ENCODE assay signal across 20 cellular contexts in the genomic region with DNA sequence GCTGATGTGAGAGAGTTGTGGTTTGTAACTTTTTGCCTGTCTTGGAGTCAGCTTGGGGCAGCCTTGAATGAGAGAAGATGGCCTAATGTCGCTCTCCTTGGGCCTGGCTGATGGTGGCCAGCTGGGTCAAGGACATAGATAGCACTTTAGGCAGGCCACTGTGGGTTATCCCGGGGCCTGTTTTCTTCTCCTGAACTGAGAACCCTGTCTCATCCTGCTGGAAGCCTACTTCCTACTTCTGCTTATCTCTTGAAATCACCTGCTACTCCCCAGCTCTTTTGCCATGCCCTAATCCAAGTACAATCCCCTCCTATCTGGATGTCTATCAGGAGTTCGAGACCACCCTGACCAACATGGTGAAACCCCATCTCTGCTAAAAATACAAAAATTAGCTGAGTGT. TPM values are rescaled to one million over a fixed set of nuclear protein-coding genes. Genes with fewer than 3 reads are reported as not detected.
A peak's percentile ranks its signal among the peaks of the same experiment; 100 is the strongest.
DNase-seq lines count a peak whose midpoint lies in the region; ATAC-seq and TF ChIP-seq lines count a peak whose summit lies in the region.
"Had no signal": no experiment of that assay in that cellular context is flagged by ENCODE, and none has a peak within 500 bp of the region (broad histone marks: within the 10 kb centered on the region; RNA-seq: fewer than 3 reads in every experiment).

No MANE protein-coding gene starts in this region.

- H3K36me3 Mint-ChIP-seq in activated CD4-positive, alpha-beta T cell treated with anti-CD3 and anti-CD28 coated beads for 36 hours (ENCODE audit: low read depth): no peaks in the 10 kb centered on the region
- H3K36me3 Mint-ChIP-seq in activated naive CD4-positive, alpha-beta T cell treated with anti-CD3 and anti-CD28 coated beads, Interleukin-2, amount 50 U/mL, for 72 hours: peaks cover 0 to 18% of the 10 kb centered on the region in 2 donors
- peaks cover 7% of the 10 kb centered on the region for H3K36me3 Mint-ChIP-seq in activated CD4-positive, alpha-beta memory T cell treated with anti-CD3 and anti-CD28 coated beads, Interleukin-2, amount 10 ng/mL, durations not matched to agents 7 days and 5 days (ENCODE audit: low read depth)
- H3K36me3 Mint-ChIP-seq: CD8-positive, alpha-beta T cell had no signal

- TF ChIP-seq CTCF in sigmoid colon (IDR thresholded peaks at IDR 0.05): no peak
- no peak for TF ChIP-seq CTCF in ovary (IDR thresholded peaks at IDR 0.05)

- POLR2A ChIA-PET in activated CD4-positive, alpha-beta T cell treated with anti-CD3 and anti-CD28 coated beads for 36 hours (lab: Charles Lee): no interaction called here
- POLR2A ChIA-PET in activated CD4-positive, alpha-beta memory T cell treated with anti-CD3 and anti-CD28 coated beads, Interleukin-2, amount 10 ng/mL, durations not matched to agents 7 days and 5 days (lab: Charles Lee): interaction anchor here (1.3 to 2.9 kb wide), 6 partner anchors 11 to 546 kb away, joined by 3 to 31 read pairs (median 14); partner anchors contain the start of genes MORC2, OSBP2, SLC35E4 and TUG1

- H3K27ac Mint-ChIP-seq in activated CD4-positive, alpha-beta T cell treated with anti-CD3 and anti-CD28 coated beads for 36 hours: peak overlapping the region; percentile 49
- H3K27ac Mint-ChIP-seq in activated naive CD4-positive, alpha-beta T cell treated with anti-CD3 and anti-CD28 coated beads, Interleukin-2, amount 50 U/mL, for 72 hours: peak overlapping the region; percentile 71 to 91
- H3K27ac Mint-ChIP-seq in activated CD4-positive, alpha-beta memory T cell treated with anti-CD3 and anti-CD28 coated beads, Interleukin-2, amount 10 ng/mL, durations not matched to agents 7 days and 5 days: peak overlapping the region; percentile 90
- H3K27ac Mint-ChIP-seq: B cell; CD8-positive, alpha-beta T cell; GM23338 had no signal

- peaks cover 63% of the 10 kb centered on the region for H3K4me1 Mint-ChIP-seq in activated CD4-positive, alpha-beta T cell treated with anti-CD3 and anti-CD28 coated beads for 36 hours
- peaks cover 73% of the 10 kb centered on the region for H3K4me1 Mint-ChIP-seq in activated CD4-positive, alpha-beta memory T cell treated with anti-CD3 and anti-CD28 coated beads, Interleukin-2, amount 10 ng/mL, durations not matched to agents 7 days and 5 days

- H3K9me3 ChIP-seq in sigmoid colon: no peaks in the 10 kb centered on the region
- H3K9me3 ChIP-seq in ovary: no peaks in the 10 kb centered on the region

- no peak for ATAC-seq in activated CD4-positive, alpha-beta T cell treated with anti-CD3 and anti-CD28 coated beads for 36 hours
- no peak for ATAC-seq in activated naive CD4-positive, alpha-beta T cell treated with anti-CD3 and anti-CD28 coated beads, Interleukin-2, amount 50 U/mL, for 72 hours
- ATAC-seq: CD8-positive, alpha-beta T cell; GM23338; HCT116; PC-3 had no signal

- intact Hi-C loops in activated CD4-positive, alpha-beta T cell treated with anti-CD3 and anti-CD28 coated beads for 36 hours (cut with DNase I, micrococcal nuclease): loop anchor here in 1 of 2 experiments (5.0 kb wide), 2 partner anchors 322 to 548 kb away; partner anchors contain the start of gene PIK3IP1
- intact Hi-C loops in sigmoid colon (cut with DNase I) (no loop called here), ovary (cut with DNase I) (no loop called here)

- no peak for DNase-seq in activated CD4-positive, alpha-beta T cell treated with anti-CD3 and anti-CD28 coated beads for 36 hours
- DNase-seq in activated CD4-positive, alpha-beta T cell treated with anti-CD3 and anti-CD28 coated beads, Interleukin-2, amount 50 U/mL, for 48 hours: no peak
- DNase-seq in activated naive CD4-positive, alpha-beta T cell treated with anti-CD3 and anti-CD28 coated beads, Interleukin-2, amount 50 U/mL, for 72 hours (ENCODE audit: low spot score in 2 of 2): no peak
- DNase-seq in activated naive CD4-positive, alpha-beta T cell (lab: John Stamatoyannopoulos, UW): no peak
- no peak for DNase-seq in activated CD4-positive, alpha-beta memory T cell treated with anti-CD3 and anti-CD28 coated beads, Interleukin-2, amount 10 ng/mL, durations not matched to agents 7 days and 5 days
- DNase-seq in sigmoid colon: peak; percentile 19
- DNase-seq in ureter (ENCODE audit: low spot score): no peak
- DNase-seq in ovary: no peak
- DNase-seq: CD8-positive, alpha-beta T cell; DMS79 treated with DMSO at 0.1 percent for 48 hours; IMR-90; NCI-H1417; NCI-H1930; NCI-H446 treated with DMSO at 0.1 percent for 48 hours; PC-3 had no signal

- no peak overlapping the region for H3K27ac ChIP-seq in sigmoid colon
- H3K27ac ChIP-seq in ovary: no peak overlapping the region
- H3K27ac ChIP-seq: 22Rv1, RWPE1 had no signal

- H3K36me3 ChIP-seq in sigmoid colon: no peaks in the 10 kb centered on the region
- H3K36me3 ChIP-seq in ovary: no peaks in the 10 kb centered on the region

- H3K27me3 ChIP-seq in sigmoid colon: no peaks in the 10 kb centered on the region
- H3K27me3 ChIP-seq in ovary: no peaks in the 10 kb centered on the region

- no peak overlapping the region for H3K4me3 Mint-ChIP-seq in activated CD4-positive, alpha-beta T cell treated with anti-CD3 and anti-CD28 coated beads for 36 hours
- H3K4me3 Mint-ChIP-seq in activated CD4-positive, alpha-beta memory T cell treated with anti-CD3 and anti-CD28 coated beads, Interleukin-2, amount 10 ng/mL, durations not matched to agents 7 days and 5 days: peak overlapping the region; percentile 57
- H3K4me3 Mint-ChIP-seq: B cell; CD8-positive, alpha-beta T cell; GM23338 had no signal

- peaks cover 2% of the 10 kb centered on the region for H3K27me3 Mint-ChIP-seq in activated CD4-positive, alpha-beta T cell treated with anti-CD3 and anti-CD28 coated beads for 36 hours
- H3K27me3 Mint-ChIP-seq in activated CD4-positive, alpha-beta memory T cell treated with anti-CD3 and anti-CD28 coated beads, Interleukin-2, amount 10 ng/mL, durations not matched to agents 7 days and 5 days: no peaks in the 10 kb centered on the region

- no peaks in the 10 kb centered on the region for H3K4me1 ChIP-seq in sigmoid colon
- no peaks in the 10 kb centered on the region for H3K4me1 ChIP-seq in ovary (ENCODE audit: insufficient read depth)

- TF ChIP-seq EP300 in sigmoid colon (IDR thresholded peaks at IDR 0.05) (no peak), ovary (IDR thresholded peaks at IDR 0.05) (no peak)

- H3K4me3 ChIP-seq in sigmoid colon (no peak overlapping the region), ovary (no peak overlapping the region)
- H3K4me3 ChIP-seq: GM23338 had no signal

- H3K9me3 Mint-ChIP-seq in activated CD4-positive, alpha-beta T cell treated with anti-CD3 and anti-CD28 coated beads for 36 hours (ENCODE audit: low read depth): no peaks in the 10 kb centered on the region
- H3K9me3 Mint-ChIP-seq in activated naive CD4-positive, alpha-beta T cell treated with anti-CD3 and anti-CD28 coated beads, Interleukin-2, amount 50 U/mL, for 72 hours: no peaks in the 10 kb centered on the region
- no peaks in the 10 kb centered on the region for H3K9me3 Mint-ChIP-seq in activated CD4-positive, alpha-beta memory T cell treated with anti-CD3 and anti-CD28 coated beads, Interleukin-2, amount 10 ng/mL, durations not matched to agents 7 days and 5 days
- H3K9me3 Mint-ChIP-seq: CD8-positive, alpha-beta T cell; GM23338 had no signal

- TF ChIP-seq POLR2A in sigmoid colon (IDR thresholded peaks at IDR 0.05) (no peak), ovary (IDR thresholded peaks at IDR 0.05) (no peak)

- CTCF ChIA-PET in activated CD4-positive, alpha-beta T cell treated with anti-CD3 and anti-CD28 coated beads for 36 hours (lab: Charles Lee): interaction anchor here (1.4 to 2.5 kb wide), 4 partner anchors 9 to 135 kb away, joined by 3 to 13 read pairs (median 4); no protein-coding TSS in a partner anchor
- CTCF ChIA-PET in activated CD4-positive, alpha-beta memory T cell treated with anti-CD3 and anti-CD28 coated beads, Interleukin-2, amount 10 ng/mL, durations not matched to agents 7 days and 5 days (lab: Charles Lee): interaction anchor here (1.4 to 5.7 kb wide), 5 partner anchors 10 to 110 kb away, joined by 3 to 40 read pairs (median 4); partner anchors contain the start of gene DUSP18

- WGBS in sigmoid colon, 2 donors: 77 to 88% methylated on average over 3 of the region's 3 CpGs
- WGBS in ovary, 3 donors: 73 to 82% (median 76%) methylated on average over 3 of the region's 3 CpGs

RNA-seq across cellular contexts. Expression of gene OSBP2, which starts 49.5 kb away (rescaled TPM):
- 1 to 10 TPM; 1.2 to 1.4 TPM for total RNA-seq in activated CD4-positive, alpha-beta T cell treated with anti-CD3 and anti-CD28 coated beads for 36 hours
- 1 to 10 TPM; 1.7 to 6.1 TPM for total RNA-seq in activated naive CD4-positive, alpha-beta T cell treated with anti-CD3 and anti-CD28 coated beads, Interleukin-2, amount 50 U/mL, for 72 hours
- total RNA-seq in activated CD4-positive, alpha-beta memory T cell treated with anti-CD3 and anti-CD28 coated beads, Interleukin-2, amount 10 ng/mL, durations not matched to agents 7 days and 5 days: 1 to 10 TPM; 4.8 to 5.0 TPM
- total RNA-seq in sigmoid colon: 1 to 10 TPM; 1.4 to 3.0 (median 2.1) TPM
- polyA plus RNA-seq in sigmoid colon: 1 to 10 TPM; 1.2 to 1.6 (median 1.5) TPM
- total RNA-seq in ureter: 4.3 TPM
- total RNA-seq in ovary: 1 to 10 TPM; 1.4 to 5.1 (median 1.4) TPM
- polyA plus RNA-seq in ovary: 1 to 10 TPM; 1.3 to 3.3 TPM
